ENCODE assay signal across 9 cellular contexts in genomic region chr17:29084476-29085148, GRCh38. TPM values are rescaled to one million over a fixed set of nuclear protein-coding genes. Genes with fewer than 3 reads are reported as not detected.
DNase-seq lines count a peak whose midpoint lies in the region; TF ChIP-seq lines count a peak whose summit lies in the region.
"Had no signal": no experiment of that assay in that cellular context is flagged by ENCODE, and none has a peak within 500 bp of the region (broad histone marks: within the 10 kb centered on the region; RNA-seq: fewer than 3 reads in every experiment).

No MANE protein-coding gene starts in this region.

- TF ChIP-seq CTCF in A673 (conservative IDR thresholded peaks at IDR 0.05; ENCODE audit: low read depth, low read length) (no peak), breast epithelium (IDR thresholded peaks at IDR 0.05) (no peak)

- no peak overlapping the region for H3K4me3 ChIP-seq in A673 (ENCODE audit: low read depth, low read length, poor library complexity, severe bottlenecking)
- no peak overlapping the region for H3K4me3 ChIP-seq in NT2/D1 (ENCODE audit: insufficient read length, low read depth)
- no peak overlapping the region for H3K4me3 ChIP-seq in breast epithelium
- H3K4me3 ChIP-seq: esophagus squamous epithelium had no signal

- H3K27me3 ChIP-seq in A673 (replicated peaks; ENCODE audit: insufficient read depth, low read depth, low read length, poor library complexity) (no peaks in the 10 kb centered on the region), NT2/D1 (ENCODE audit: insufficient read depth, insufficient read length) (no peaks in the 10 kb centered on the region), breast epithelium (no peaks in the 10 kb centered on the region)
- H3K27me3 ChIP-seq: esophagus squamous epithelium had no signal

- TF ChIP-seq POLR2A in breast epithelium (IDR thresholded peaks at IDR 0.05) = no peak

- DNase-seq in A673 (ENCODE audit: low spot score) (peak; percentile 54), NCI-H1417 (lab: John Stamatoyannopoulos, UW) (peak; percentile 80 to 99 (median 98)), NT2/D1 (ENCODE audit: low read depth, low spot score) (no peak), kidney glomerular epithelial cell (lab: John Stamatoyannopoulos, UW) (peak; percentile 86), T-helper 9 cell (no peak), HT-29 (ENCODE audit: low spot score) (no peak), breast epithelium (ENCODE audit: low spot score in 2 of 2) (no peak)
- DNase-seq in activated CD4-positive, alpha-beta T cell treated with anti-CD3 and anti-CD28 coated beads, Interleukin-2, amount 50 U/mL, for 48 hours = no peak
- DNase-seq: esophagus squamous epithelium had no signal

- CTCF ChIA-PET in A673 (lab: Charles Lee) = interaction anchor here (0.5 kb wide), 1 partner anchor 121 kb away, joined by 7 read pairs; no protein-coding TSS in a partner anchor

- H3K4me1 ChIP-seq in A673 (ENCODE audit: insufficient read depth, low read length, poor library complexity, severe bottlenecking) = peaks cover 23% of the 10 kb centered on the region
- peaks cover 11% of the 10 kb centered on the region for H3K4me1 ChIP-seq in NT2/D1 (ENCODE audit: insufficient read depth, insufficient read length)
- no peaks in the 10 kb centered on the region for H3K4me1 ChIP-seq in breast epithelium
- H3K4me1 ChIP-seq: esophagus squamous epithelium had no signal

- POLR2A ChIA-PET in A673 (lab: Charles Lee; ENCODE audit: low non-redundant PET) = no interaction called here

- H3K9me3 ChIP-seq in A673 (ENCODE audit: low read depth, low read length, poor library complexity, severe bottlenecking) (no peaks in the 10 kb centered on the region), NT2/D1 (ENCODE audit: insufficient read depth, low read length) (no peaks in the 10 kb centered on the region), breast epithelium (no peaks in the 10 kb centered on the region)
- H3K9me3 ChIP-seq: esophagus squamous epithelium had no signal

- H3K9ac ChIP-seq in NT2/D1 (ENCODE audit: insufficient read length, low read depth) = peak overlapping the region; percentile 8

- BruUV-seq in A673 (replicated peaks; lab: Mats Ljungman, UMichigan) = no TSS peak

- H3K27ac ChIP-seq in A673 (ENCODE audit: low read depth, low read length, poor library complexity, severe bottlenecking) = peak overlapping the region; percentile 54
- H3K27ac ChIP-seq in breast epithelium = no peak overlapping the region
- H3K27ac ChIP-seq: esophagus squamous epithelium had no signal

- intact Hi-C loops in A673 (cut with micrococcal nuclease; ENCODE audit: unreplicated experiment) = no loop called here
- intact Hi-C loops in breast epithelium (cut with DNase I; ENCODE audit: low total_unique reads) = no loop called here

- peaks cover 5% of the 10 kb centered on the region for H3K36me3 ChIP-seq in A673 (ENCODE audit: insufficient read depth, low read length, poor library complexity, severe bottlenecking)
- peaks cover 40% of the 10 kb centered on the region for H3K36me3 ChIP-seq in NT2/D1 (ENCODE audit: insufficient read depth, insufficient read length, low read length)
- peaks cover 8% of the 10 kb centered on the region for H3K36me3 ChIP-seq in breast epithelium

RNA-seq across cellular contexts. Expression of gene PIPOX, which starts 41.7 kb away (rescaled TPM):
- total RNA-seq in A673 (2021) (7.8 and 8.8 TPM in 2 replicates), breast epithelium (1 to 10 TPM; 1.3 to 3.0 (median 2.9) TPM)
- total RNA-seq in HT-29 (2014; rRNA removed; shearing (Covaris generic)) = 0.47 and 2.2 TPM in 2 replicates

Comparison
In these comparisons a context has a peak if more than half of its experiments do, and no peak if none do; other contexts are left out.
1. DNase-seq: peak in A673 (single experiment), NCI-H1417 (3 of 3) and kidney glomerular epithelial cell (single experiment); none in NT2/D1 (single experiment), T-helper 9 cell (single experiment), activated CD4-positive, alpha-beta T cell treated with anti-CD3 and anti-CD28 coated beads, Interleukin-2, amount 50 U/mL, for 48 hours (0 of 2), HT-29 (single experiment) and breast epithelium (0 of 2).